5 cellular contexts compared by ENCODE assay signal in genomic region chr2:206015746-206016145, GRCh38.
DNase-seq lines count a peak whose midpoint lies in the region; ATAC-seq, FAIRE-seq and TF ChIP-seq lines count a peak whose summit lies in the region.
"Not testable (repeated sequence)": the region's sequence is repeated elsewhere in the genome, so short reads cannot be mapped to it uniquely, and the experiment has no call there.

No MANE protein-coding gene starts in this region.

- SMC1A ChIA-PET in GM12878 (lab: Charles Lee; ENCODE audit: uncharacterized antibody, unreplicated experiment), result interaction anchor here (1.8 kb wide), 1 partner anchor 9 kb away, joined by 3 read pairs; no protein-coding TSS in a partner anchor

- not testable (repeated sequence) for H3K4me3 Mint-ChIP-seq in endodermal cell

- not testable (repeated sequence) for TF ChIP-seq RAD21 in GM12878 (IDR thresholded peaks at IDR 0.05; ENCODE audit: insufficient read depth, low read depth, low read length)

- peaks cover 8 to 29% of the 10 kb centered on the region in 2 experiments; a peak in 2 of 3 replicates for H3K36me3 ChIP-seq in HEK293 (ENCODE audit: control insufficient read depth in 2 of 2, insufficient read depth in 1 of 2, low read length in 2 of 2)
- H3K36me3 ChIP-seq in OCI-LY7 (ENCODE audit: insufficient read depth, low read length), result peaks cover 75% of the 10 kb centered on the region
- peaks cover 3 to 30% of the 10 kb centered on the region in 2 experiments for H3K36me3 ChIP-seq in GM12878 (ENCODE audit: control insufficient read depth in 2 of 2, insufficient read depth in 2 of 2, low read length in 1 of 2)
- peaks cover 87% of the 10 kb centered on the region for H3K36me3 ChIP-seq in endodermal cell (ENCODE audit: control insufficient read depth, insufficient read depth, low read length)

- not testable (repeated sequence) for H4K20me1 ChIP-seq in OCI-LY7 (ENCODE audit: insufficient read depth, low read length); GM12878 (ENCODE audit: control insufficient read depth, insufficient read depth)

- H3K4me3 ChIP-seq in HEK293 (ENCODE audit: low read depth, low read length); OCI-LY7 (ENCODE audit: low read depth, low read length, poor library complexity, severe bottlenecking); GM12878: not testable (repeated sequence)
- H3K4me3 ChIP-seq in endodermal cell (ENCODE audit: low read length), result peak overlapping the region; percentile 26

- peaks cover 39% of the 10 kb centered on the region for H3K9me3 Mint-ChIP-seq in endodermal cell

- H3K27ac ChIP-seq in HEK293 (ENCODE audit: extremely low read depth, low read depth, low read length); OCI-LY7 (ENCODE audit: low read depth, low read length, poor library complexity, severe bottlenecking); GM12878 (ENCODE audit: control insufficient read depth, insufficient read depth); endodermal cell (ENCODE audit: low read depth, low read length): not testable (repeated sequence)

- H3K27me3 Mint-ChIP-seq in endodermal cell (ENCODE audit: insufficient read depth), result not testable (repeated sequence)

- not testable (repeated sequence) for H3K27ac Mint-ChIP-seq in endodermal cell

- H3K4me1 Mint-ChIP-seq in endodermal cell, result not testable (repeated sequence)

- not testable (repeated sequence) for H3K9me2 ChIP-seq in OCI-LY7 (ENCODE audit: insufficient read depth, low read length)

- not testable (repeated sequence) for H3K4me1 ChIP-seq in HEK293 (ENCODE audit: control insufficient read depth, insufficient read depth, low read length); OCI-LY7 (ENCODE audit: insufficient read depth, low read length, poor library complexity, severe bottlenecking); GM12878 (ENCODE audit: control insufficient read depth, insufficient read depth, low read length); endodermal cell (ENCODE audit: control insufficient read depth, insufficient read depth, low read length)

- not testable (repeated sequence) for BruUV-seq in OCI-LY7 (replicated peaks; lab: Mats Ljungman, UMichigan); GM12878 (replicated peaks; lab: Mats Ljungman, UMichigan)

- H3K79me2 ChIP-seq in OCI-LY7 (ENCODE audit: insufficient read depth, low read depth, low read length); GM12878 (ENCODE audit: control insufficient read depth, insufficient read depth, low read length): not testable (repeated sequence)

- RAD21 ChIA-PET in GM12878 (lab: Charles Lee; ENCODE audit: unreplicated experiment), result not testable (repeated sequence)

- not testable (repeated sequence) for H3K9ac ChIP-seq in GM12878 (ENCODE audit: control insufficient read depth, insufficient read depth, low read length); endodermal cell (ENCODE audit: extremely low read depth, low read length, poor library complexity, severe bottlenecking)

- H2AFZ ChIP-seq in OCI-LY7 (ENCODE audit: low read length); GM12878 (ENCODE audit: control insufficient read depth, low read depth, low read length): not testable (repeated sequence)

- H3K9me3 ChIP-seq in HEK293 (ENCODE audit: control insufficient read depth, insufficient read depth, low read depth, low read length), result not testable (repeated sequence)
- peaks cover 18% of the 10 kb centered on the region for H3K9me3 ChIP-seq in OCI-LY7 (ENCODE audit: low read length)
- H3K9me3 ChIP-seq in GM12878 (replicated peaks; ENCODE audit: control insufficient read depth, insufficient read depth, low read length), result peaks cover 14% of the 10 kb centered on the region
- peaks cover 47% of the 10 kb centered on the region for H3K9me3 ChIP-seq in endodermal cell (ENCODE audit: control insufficient read depth, low read length)

- TF ChIP-seq POLR2A in GM12878 (IDR thresholded peaks at IDR 0.05; ENCODE audit: low read depth, low read length), result not testable (repeated sequence)

- not testable (repeated sequence) for H3K27me3 ChIP-seq in GM12878 (replicated peaks in 1 of 2; ENCODE audit: control insufficient read depth in 2 of 2, insufficient read depth in 2 of 2, low read length in 1 of 2); endodermal cell (ENCODE audit: control insufficient read depth, insufficient read depth, low read length, poor library complexity, severe bottlenecking)

- DNase-seq in DMS53 (lab: John Stamatoyannopoulos, UW) (peak; percentile 5), OCI-LY7 (ENCODE audit: low spot score) (peak; percentile 9)
- DNase-seq in GM12878 (ENCODE audit: low read depth, low spot score); endodermal cell: not testable (repeated sequence)

- WGBS in GM12878 (ENCODE audit: insufficient coverage, insufficient replicate concordance, low lambda C conversion rate, missing lambda C conversion rate), result 100% methylated on average over 2 of the region's 2 CpGs
- WGBS in endodermal cell (ENCODE audit: insufficient coverage in 1 of 2, insufficient read length in 1 of 2), 2 experiments, result 95% methylated on average over 2 of the region's 2 CpGs

- ATAC-seq in GM12878, result not testable (repeated sequence)

- CTCF ChIA-PET in HEK293 (lab: Yijun Ruan, JAX); OCI-LY7 (lab: Charles Lee; ENCODE audit: unreplicated experiment): not testable (repeated sequence)
- CTCF ChIA-PET in GM12878 (lab: Yijun Ruan, JAX), result interaction anchor here (0.6 kb wide), 1 partner anchor 485 kb away, joined by 3 read pairs; no protein-coding TSS in a partner anchor

- peaks cover 89% of the 10 kb centered on the region for H3K36me3 Mint-ChIP-seq in endodermal cell (ENCODE audit: low read depth)

- POLR2A ChIA-PET in HEK293 (lab: Yijun Ruan, JAX); GM12878 (lab: Charles Lee): not testable (repeated sequence)
- POLR2A ChIA-PET in OCI-LY7 (lab: Charles Lee), result interaction anchor here (0.7 kb wide), 1 partner anchor 252 kb away, joined by 3 read pairs; no protein-coding TSS in a partner anchor

- H3K4me2 ChIP-seq in OCI-LY7 (ENCODE audit: low read length); GM12878 (ENCODE audit: control insufficient read depth, insufficient read depth): not testable (repeated sequence)

- TF ChIP-seq EP300 in GM12878 (IDR thresholded peaks at IDR 0.05; ENCODE audit: borderline replicate concordance in 1 of 2, control insufficient read depth in 1 of 2, low read depth in 2 of 2, low read length in 2 of 2), result not testable (repeated sequence)

- intact Hi-C loops in OCI-LY7 (cut with micrococcal nuclease; ENCODE audit: unreplicated experiment); GM12878 (cut with micrococcal nuclease; ENCODE audit: unreplicated experiment): not testable (repeated sequence)

- TF ChIP-seq CTCF in HEK293 (tag by site-specific recombination; IDR thresholded peaks at IDR 0.05); OCI-LY7 (conservative IDR thresholded peaks at IDR 0.05; ENCODE audit: low read length); GM12878 (IDR thresholded peaks at IDR 0.05 in 2 of 3, conservative IDR thresholded peaks at IDR 0.05 in 1 of 3; ENCODE audit: control insufficient read depth in 2 of 3, extremely low read depth in 1 of 3, insufficient read depth in 1 of 3, low read depth in 3 of 3, low read length in 3 of 3); endodermal cell (conservative IDR thresholded peaks at IDR 0.05): not testable (repeated sequence)

- in situ Hi-C loops in GM12878 (cut with MboI), result not testable (repeated sequence)

- FAIRE-seq in GM12878 (lab: Jason Lieb, UNC), result not testable (repeated sequence)

TF ChIP-seq in HEK293, 187 proteins besides CTCF, POLR2A, EP300 and RAD21:
- peak; percentile 39 for TF ChIP-seq SETDB1 (IDR thresholded peaks at IDR 0.05; ENCODE audit: insufficient read length, low read length)
TF ChIP-seq in HEK293: peak in this region for 1; not testable (repeated sequence) for 186.

TF ChIP-seq in GM12878, 131 proteins besides CTCF, POLR2A, EP300 and RAD21:
- TF ChIP-seq CBX5 (IDR thresholded peaks at IDR 0.05; ENCODE audit: low read depth), result peak; percentile 65; the same call in 1 of the 2 replicates
